8 cellular contexts compared by ENCODE assay signal in the genomic region with DNA sequence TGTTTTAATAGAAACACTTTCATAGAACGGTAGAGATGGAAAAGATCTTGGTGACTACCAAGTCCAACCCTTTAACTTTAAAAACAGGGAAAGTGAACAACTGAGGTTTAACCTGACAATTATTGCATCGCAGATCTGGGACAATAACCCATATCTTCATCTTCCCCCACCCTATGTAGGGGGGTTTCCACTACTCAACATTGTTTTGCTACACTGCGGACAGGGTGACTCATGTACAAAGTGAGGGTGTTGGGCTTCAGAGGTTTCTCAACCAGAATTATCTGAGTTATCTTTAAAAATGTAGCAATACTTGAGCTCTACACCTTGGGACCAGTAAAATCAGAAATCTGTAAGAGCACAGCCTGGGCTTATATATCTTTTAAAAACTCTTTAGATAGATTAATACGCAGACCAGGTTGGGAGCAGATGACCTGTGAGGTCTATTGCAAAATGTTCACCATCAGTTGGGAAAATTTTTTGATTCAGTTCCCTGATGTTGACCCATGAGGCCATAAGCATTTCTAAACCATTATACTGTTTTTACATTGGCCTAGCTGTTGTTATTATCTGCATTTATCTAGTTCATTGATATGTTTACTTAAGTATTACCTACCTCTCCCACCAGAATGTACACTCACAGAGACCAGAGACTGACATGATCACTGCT.
DNase-seq lines count a peak whose midpoint lies in the region; ATAC-seq and TF ChIP-seq lines count a peak whose summit lies in the region.

No MANE protein-coding gene starts in this region.

- DNase-seq in MCF 10A (ENCODE audit: unreplicated experiment) (peak; percentile 38), breast epithelium (ENCODE audit: low spot score in 2 of 2) (no peak), upper lobe of right lung (no peak), progenitor cell of endocrine pancreas (ENCODE audit: low spot score, unreplicated experiment) (no peak), dorsolateral prefrontal cortex (no peak)
- peak; percentile 38 for DNase-seq in activated CD4-positive, alpha-beta T cell treated with anti-CD3 and anti-CD28 coated beads for 1 hour

- H3K4me3 ChIP-seq in breast epithelium (no peak overlapping the region), esophagus (ENCODE audit: low read depth in 1 of 2, low read length in 2 of 2) (no peak overlapping the region), upper lobe of right lung (no peak overlapping the region), dorsolateral prefrontal cortex (no peak overlapping the region)

- CTCF ChIA-PET in MCF 10A (lab: Yijun Ruan, JAX) = interaction anchor here (0.7 to 2.2 kb wide), 4 partner anchors 8 to 612 kb away, joined by 3 to 12 read pairs (median 6); no protein-coding TSS in a partner anchor

- no peak for TF ChIP-seq CTCF in MCF 10A (IDR thresholded peaks at IDR 0.05; ENCODE audit: unreplicated experiment)
- TF ChIP-seq CTCF in breast epithelium (IDR thresholded peaks at IDR 0.05) = no peak
- no peak for TF ChIP-seq CTCF in upper lobe of right lung (IDR thresholded peaks at IDR 0.05)
- TF ChIP-seq CTCF in progenitor cell of endocrine pancreas (IDR thresholded peaks at IDR 0.05; ENCODE audit: unreplicated experiment) = no peak
- TF ChIP-seq CTCF in dorsolateral prefrontal cortex (IDR thresholded peaks at IDR 0.05 in 54 of 56, conservative IDR thresholded peaks at IDR 0.05 in 2 of 56; ENCODE audit: low read depth in 1 of 56, partially characterized antibody in 56 of 56) = no peak

- H3K36me3 ChIP-seq in breast epithelium = no peaks in the 10 kb centered on the region
- H3K36me3 ChIP-seq in esophagus (ENCODE audit: control insufficient read depth in 2 of 2, insufficient read depth in 2 of 2, low read length in 1 of 2) = no peaks in the 10 kb centered on the region
- no peaks in the 10 kb centered on the region for H3K36me3 ChIP-seq in upper lobe of right lung

- intact Hi-C loops in MCF 10A (cut with micrococcal nuclease) = loop anchor here (10.0 kb wide), 1 partner anchor 1252 kb away; no protein-coding TSS in a partner anchor
- intact Hi-C loops in breast epithelium (cut with DNase I; ENCODE audit: low total_unique reads) = no loop called here
- intact Hi-C loops in upper lobe of right lung (cut with DNase I) = no loop called here
- intact Hi-C loops in dorsolateral prefrontal cortex (cut with DNase I) = loop anchor here in 1 of 2 donors (2.0 to 5.0 kb wide), 2 partner anchors 336 to 470 kb away; no protein-coding TSS in a partner anchor

- ATAC-seq in upper lobe of right lung (peak; percentile 27), GM19455 (IDR thresholded peaks at IDR 0.05; ENCODE audit: unreplicated experiment) (no peak)

- POLR2A ChIA-PET in MCF 10A (lab: Yijun Ruan, JAX) = interaction anchor here (0.7 to 1.7 kb wide), 3 partner anchors 78 to 350 kb away, joined by 3 to 6 read pairs (median 3); no protein-coding TSS in a partner anchor

- H3K27ac ChIP-seq in breast epithelium (no peak overlapping the region), esophagus (ENCODE audit: low read depth in 2 of 2, low read length in 1 of 2) (peak overlapping the region; percentile 34 to 79), upper lobe of right lung (no peak overlapping the region), dorsolateral prefrontal cortex (no peak overlapping the region)

- H3K4me1 Mint-ChIP-seq in MCF 10A (ENCODE audit: insufficient read depth, unreplicated experiment) = peaks cover 6% of the 10 kb centered on the region
- peaks cover 10% of the 10 kb centered on the region for H3K4me1 Mint-ChIP-seq in progenitor cell of endocrine pancreas (ENCODE audit: low read depth)

- no peaks in the 10 kb centered on the region for H3K27me3 ChIP-seq in breast epithelium
- H3K27me3 ChIP-seq in esophagus (ENCODE audit: control insufficient read depth in 1 of 2, insufficient read depth in 2 of 2, low read length in 2 of 2) = no peaks in the 10 kb centered on the region
- no peaks in the 10 kb centered on the region for H3K27me3 ChIP-seq in upper lobe of right lung
- no peaks in the 10 kb centered on the region for H3K27me3 ChIP-seq in dorsolateral prefrontal cortex

- H3K27me3 Mint-ChIP-seq in MCF 10A (ENCODE audit: insufficient read depth, unreplicated experiment) (no peaks in the 10 kb centered on the region), progenitor cell of endocrine pancreas (no peaks in the 10 kb centered on the region)

- no peak for TF ChIP-seq POLR2A in breast epithelium (IDR thresholded peaks at IDR 0.05)

- H3K36me3 Mint-ChIP-seq in MCF 10A (ENCODE audit: insufficient read depth, unreplicated experiment) = no peaks in the 10 kb centered on the region
- no peaks in the 10 kb centered on the region for H3K36me3 Mint-ChIP-seq in progenitor cell of endocrine pancreas (ENCODE audit: insufficient read depth)

- no peaks in the 10 kb centered on the region for H3K9me3 ChIP-seq in breast epithelium
- no peaks in the 10 kb centered on the region for H3K9me3 ChIP-seq in esophagus (ENCODE audit: control insufficient read depth in 2 of 2, insufficient read depth in 1 of 2, low read depth in 1 of 2, low read length in 1 of 2)
- no peaks in the 10 kb centered on the region for H3K9me3 ChIP-seq in upper lobe of right lung

- peaks cover 0 to 4% of the 10 kb centered on the region in 2 donors for H3K4me1 ChIP-seq in breast epithelium
- peaks cover 2% of the 10 kb centered on the region in 2 donors for H3K4me1 ChIP-seq in esophagus (ENCODE audit: control insufficient read depth in 2 of 2, insufficient read depth in 2 of 2, low read length in 1 of 2)
- H3K4me1 ChIP-seq in upper lobe of right lung = peaks cover 22% of the 10 kb centered on the region

- no TSS peak for BruUV-seq in MCF 10A (replicated peaks; lab: Mats Ljungman, UMichigan)

- H3K4me3 Mint-ChIP-seq in MCF 10A (ENCODE audit: unreplicated experiment) (no peak overlapping the region), progenitor cell of endocrine pancreas (ENCODE audit: low read depth) (no peak overlapping the region)

- H3K9me3 Mint-ChIP-seq in MCF 10A (ENCODE audit: unreplicated experiment) = no peaks in the 10 kb centered on the region
- H3K9me3 Mint-ChIP-seq in progenitor cell of endocrine pancreas (ENCODE audit: low read depth) = no peaks in the 10 kb centered on the region

- H3K27ac Mint-ChIP-seq in MCF 10A (ENCODE audit: low read depth, unreplicated experiment) (no peak overlapping the region), progenitor cell of endocrine pancreas (no peak overlapping the region)

- WGBS in esophagus, 2 donors = 71 to 79% methylated on average over 4 of the region's 4 CpGs

Comparison
In these comparisons a context has a peak if more than half of its experiments do, and no peak if none do; other contexts are left out.
1. DNase-seq: peak in MCF 10A (single experiment) and activated CD4-positive, alpha-beta T cell treated with anti-CD3 and anti-CD28 coated beads for 1 hour (single experiment); none in breast epithelium (0 of 2), upper lobe of right lung (single experiment), progenitor cell of endocrine pancreas (single experiment) and dorsolateral prefrontal cortex (0 of 10).
2. H3K27ac ChIP-seq: peak in esophagus (2 of 2); none in breast epithelium (0 of 2), upper lobe of right lung (single experiment) and dorsolateral prefrontal cortex (0 of 59).